Comparison of ENCODE assay signal across 27 cellular contexts in genomic region chr9:138003485-138004190, GRCh38.
"Had no signal": no experiment of that assay in that cellular context is flagged by ENCODE, and none has a peak within 500 bp of the region (broad histone marks: within the 10 kb centered on the region; RNA-seq: fewer than 3 reads in every experiment).

No MANE protein-coding gene starts in this region.

- H3K27ac ChIP-seq: Peyer's patch had no signal

- H3K4me3 Mint-ChIP-seq: activated CD8-positive, alpha-beta T cell treated with anti-CD3 and anti-CD28 coated beads, Interleukin-2, amount 10 ng/mL, durations not matched to agents 7 days and 5 days; activated naive CD8-positive, alpha-beta T cell; brain; T-helper 17 cell; WTC11 had no signal

- H3K9me3 ChIP-seq: Peyer's patch had no signal

- H3K4me3 ChIP-seq: Peyer's patch had no signal

- H3K4me1 Mint-ChIP-seq: brain, WTC11 had no signal

- H3K27me3 ChIP-seq: Peyer's patch had no signal

- H3K4me1 ChIP-seq: Peyer's patch had no signal

- ATAC-seq: activated CD8-positive, alpha-beta T cell treated with anti-CD3 and anti-CD28 coated beads, Interleukin-2, amount 10 ng/mL, durations not matched to agents 7 days and 5 days; T-helper 17 cell; WTC11 had no signal

- FAIRE-seq: astrocyte had no signal

- DNase-seq: activated CD4-positive, alpha-beta T cell treated with anti-CD3 and anti-CD28 coated beads for 48 hours; activated CD4-positive, alpha-beta T cell treated with anti-CD3 and anti-CD28 coated beads, Interleukin-2, amount 50 U/mL, for 4 hours; activated CD4-positive, CD25-positive, alpha-beta regulatory T cell treated with anti-CD3 and anti-CD28 coated beads, Interleukin-2, amount 50 U/mL, for 72 hours; activated CD8-positive, alpha-beta memory T cell treated with anti-CD3 and anti-CD28 coated beads, Interleukin-2, amount 50 U/mL, for 48 hours; activated CD8-positive, alpha-beta T cell treated with anti-CD3 and anti-CD28 coated beads, Interleukin-2, amount 10 ng/mL, durations not matched to agents 7 days and 5 days; activated effector memory CD4-positive, alpha-beta T cell treated with Interleukin-2 at 50 U/mL for 16 hours; activated naive CD4-positive, alpha-beta T cell treated with Interleukin-2 at 50 U/mL for 16 hours; activated T-cell treated with anti-CD3 and anti-CD28 coated beads, Interleukin-2, amount 50 U/mL, for 1 hour; amygdala; Karpas-422; MM.1S; NCI-H1105 treated with DMSO at 0.1 percent for 48 hours; NCI-H1436 treated with DMSO at 0.1 percent for 48 hours; NCI-H187; NCI-H2081; NCI-H510A treated with DMSO at 0.1 percent for 48 hours; NCI-H69; NK-92 treated with Interleukin-12 subunit alpha and Interleukin-12 subunit beta, amount 100 ng/mL, for 24 hours; OCI-M1; SHP77 treated with DMSO at 0.1 percent for 48 hours; T-helper 17 cell; T-helper 9 cell had no signal

- H3K36me3 ChIP-seq: Peyer's patch had no signal

- H3K9me3 Mint-ChIP-seq: brain, WTC11 had no signal

- H3K27ac Mint-ChIP-seq: activated CD8-positive, alpha-beta T cell treated with anti-CD3 and anti-CD28 coated beads, Interleukin-2, amount 10 ng/mL, durations not matched to agents 7 days and 5 days; activated naive CD8-positive, alpha-beta T cell; brain; T-helper 17 cell; WTC11 had no signal

- H3K36me3 Mint-ChIP-seq: activated naive CD8-positive, alpha-beta T cell had no signal
